Comparison of ENCODE assay signal across 21 cellular contexts in the genomic region with DNA sequence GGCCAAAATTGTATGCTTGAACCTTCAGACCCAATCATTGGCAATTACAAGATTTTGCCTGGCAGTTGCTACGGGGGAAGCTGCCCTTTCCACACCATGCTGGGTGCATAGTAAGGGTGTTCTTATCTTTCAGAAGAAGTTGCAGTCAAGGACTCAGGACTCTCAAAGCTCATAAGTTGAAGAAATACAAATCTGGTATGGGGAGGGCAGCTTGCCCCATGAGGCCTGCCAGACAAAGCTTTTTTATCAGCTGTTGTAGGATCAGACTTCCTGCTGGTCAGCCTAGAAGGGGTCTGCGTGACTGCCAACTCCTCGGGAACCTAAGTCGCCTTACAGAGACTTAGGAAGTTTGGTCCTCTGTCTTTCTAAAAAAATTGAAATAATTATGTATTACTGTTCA.
"Had no signal": no experiment of that assay in that cellular context is flagged by ENCODE, and none has a peak within 500 bp of the region (broad histone marks: within the 10 kb centered on the region; RNA-seq: fewer than 3 reads in every experiment).

No MANE protein-coding gene starts in this region.

- H3K4me3 ChIP-seq: left lung, right lobe of liver, stomach, suprapubic skin, tibial nerve had no signal

- H3K4me1 ChIP-seq: foreskin keratinocyte, left lung, parathyroid adenoma, right lobe of liver, suprapubic skin, tibial nerve had no signal

- ATAC-seq: activated naive CD8-positive, alpha-beta T cell treated with anti-CD3 and anti-CD28 coated beads, Interleukin-2, amount 50 U/mL, for 24 hours; foreskin keratinocyte; left lung; natural killer cell treated with Interleukin-12 subunit alpha and Interleukin-12 subunit beta and Interleukin-15 and Interleukin-18, amount 100 ng/mL, for 72 hours; right lobe of liver; stimulated activated memory B cell treated with anti-CD40 and anti-IgM and Interleukin-4, amounts not matched to agents 10 μg/mL and 1 μg/mL and 100 μg/mL, for 72 hours; T-cell had no signal

- H3K9ac ChIP-seq: parathyroid adenoma had no signal

- H3K27ac ChIP-seq: foreskin keratinocyte, left lung, parathyroid adenoma, right lobe of liver, stomach, suprapubic skin, tibial nerve had no signal

- H3K9me3 ChIP-seq: right lobe of liver, suprapubic skin had no signal

- H3K79me2 ChIP-seq: parathyroid adenoma had no signal

- H2AFZ ChIP-seq: parathyroid adenoma had no signal

- H3K36me3 ChIP-seq: left lung, right lobe of liver, stomach, suprapubic skin, tibial nerve had no signal

- H3K27me3 ChIP-seq: foreskin keratinocyte, left lung, right lobe of liver, stomach, suprapubic skin, tibial nerve had no signal

- DNase-seq: activated CD4-positive, alpha-beta T cell treated with anti-CD3 and anti-CD28 coated beads for 4 hours; activated CD4-positive, alpha-beta T cell treated with anti-CD3 and anti-CD28 coated beads, Interleukin-2, amount 50 U/mL, for 48 hours; activated CD4-positive, CD25-positive, alpha-beta regulatory T cell; activated effector memory CD4-positive, alpha-beta T cell treated with Interleukin-2 at 50 U/mL for 16 hours; activated naive CD4-positive, alpha-beta T cell treated with anti-CD3 and anti-CD28 coated beads, Interleukin-2, amount 50 U/mL, for 16 hours; activated naive CD8-positive, alpha-beta T cell treated with anti-CD3 and anti-CD28 coated beads, Interleukin-2, amount 50 U/mL, for 24 hours; activated T-cell treated with anti-CD3 and anti-CD28 coated beads, Interleukin-2, amount 50 U/mL, for 48 hours; foreskin keratinocyte; kidney glomerular epithelial cell; left lung; midbrain; right lobe of liver; small intestine; stimulated activated CD4-positive, alpha-beta T cell treated with anti-CD3 and anti-CD28 coated beads, Interleukin-15, amount 100 ng/mL, for 24 hours; stomach; T-cell had no signal
